ENCODE assay signal across 18 cellular contexts in genomic region chr2:126059379-126059778, GRCh38.
"Had no signal": no experiment of that assay in that cellular context is flagged by ENCODE, and none has a peak within 500 bp of the region (broad histone marks: within the 10 kb centered on the region; RNA-seq: fewer than 3 reads in every experiment).

No MANE protein-coding gene starts in this region.

- H3K4me3 ChIP-seq: coronary artery, lung, skin epidermis, transverse colon had no signal

- H3K27ac ChIP-seq: coronary artery, foreskin keratinocyte, transverse colon had no signal

- H3K4me1 Mint-ChIP-seq: activated CD4-positive, alpha-beta T cell treated with anti-CD3 and anti-CD28 coated beads, Interleukin-2, amount 10 ng/mL, durations not matched to agents 7 days and 5 days; brain; central memory CD8-positive, alpha-beta T cell; naive B cell had no signal

- H3K4me1 ChIP-seq: foreskin keratinocyte, transverse colon had no signal

- H3K9me3 ChIP-seq: transverse colon had no signal

- H3K36me3 Mint-ChIP-seq: activated naive CD8-positive, alpha-beta T cell had no signal

- H3K27me3 Mint-ChIP-seq: activated CD4-positive, alpha-beta T cell treated with anti-CD3 and anti-CD28 coated beads, Interleukin-2, amount 10 ng/mL, durations not matched to agents 7 days and 5 days; activated naive CD8-positive, alpha-beta T cell; central memory CD8-positive, alpha-beta T cell; naive B cell had no signal

- H3K27me3 ChIP-seq: foreskin keratinocyte, transverse colon had no signal

- H3K4me3 Mint-ChIP-seq: activated CD4-positive, alpha-beta T cell treated with anti-CD3 and anti-CD28 coated beads, Interleukin-2, amount 10 ng/mL, durations not matched to agents 7 days and 5 days; activated naive CD8-positive, alpha-beta T cell; brain; central memory CD8-positive, alpha-beta T cell; naive B cell had no signal

- DNase-seq: activated CD4-positive, alpha-beta T cell treated with anti-CD3 and anti-CD28 coated beads, Interleukin-2, amount 10 ng/mL, durations not matched to agents 7 days and 5 days; activated CD4-positive, CD25-positive, alpha-beta regulatory T cell; activated gamma-delta T cell treated with Interleukin-2 at 50 U/mL for 16 hours; effector CD4-positive, alpha-beta T cell; foreskin keratinocyte; naive B cell; nucleus accumbens; right cardiac atrium; stimulated activated CD4-positive, alpha-beta T cell treated with anti-CD3 and anti-CD28 coated beads, Interleukin-4, amount 100 ng/mL, for 24 hours; stimulated activated naive CD4-positive, alpha-beta T cell; substantia nigra; transverse colon had no signal

- H3K36me3 ChIP-seq: transverse colon had no signal

- H3K27ac Mint-ChIP-seq: activated CD4-positive, alpha-beta T cell treated with anti-CD3 and anti-CD28 coated beads, Interleukin-2, amount 10 ng/mL, durations not matched to agents 7 days and 5 days; activated naive CD8-positive, alpha-beta T cell had no signal

- ATAC-seq: foreskin keratinocyte, right cardiac atrium had no signal
